ENCODE assay signal across 29 cellular contexts in the genomic region with DNA sequence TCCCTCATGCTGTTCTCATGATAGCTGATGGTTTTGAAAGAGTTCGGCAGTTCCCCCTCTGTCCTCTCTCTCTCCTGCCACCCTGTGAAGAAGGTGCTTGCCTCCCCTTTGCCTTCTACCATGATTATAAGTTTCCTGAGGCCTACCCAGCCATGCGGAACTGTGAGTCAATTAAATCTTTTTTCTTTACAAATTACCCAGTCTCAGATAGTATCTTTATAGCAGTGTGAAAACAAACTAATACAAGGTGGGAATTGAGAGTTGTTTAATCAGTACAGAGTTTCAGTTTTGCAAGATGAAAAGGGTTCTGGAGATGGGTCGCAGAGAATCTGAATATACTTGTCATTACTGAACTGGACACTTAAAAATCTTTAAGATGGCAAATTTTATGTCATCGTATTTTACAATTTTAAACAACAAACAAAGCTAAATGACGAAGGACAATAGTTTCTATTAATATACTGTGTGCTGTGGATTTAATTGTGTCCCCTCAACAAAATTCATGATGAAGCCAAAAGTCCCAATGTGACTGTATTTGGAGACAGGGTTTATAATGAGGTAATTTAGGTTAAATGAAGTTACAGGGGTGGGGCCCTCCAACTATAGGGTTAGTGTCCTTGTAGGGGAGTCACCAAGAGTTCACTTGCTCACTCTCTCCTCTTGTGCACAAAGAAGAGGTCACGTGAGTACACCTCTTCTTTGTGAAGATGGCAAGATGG. TPM values are rescaled to one million over a fixed set of nuclear protein-coding genes. Genes with fewer than 3 reads are reported as not detected.
"Had no signal": no experiment of that assay in that cellular context is flagged by ENCODE, and none has a peak within 500 bp of the region (broad histone marks: within the 10 kb centered on the region; RNA-seq: fewer than 3 reads in every experiment).

No MANE protein-coding gene starts in this region.

- H3K4me1 ChIP-seq: prostate gland had no signal

- H3K9me3 ChIP-seq: colonic mucosa, gastrocnemius medialis, lower lobe of right lung, prostate gland, right atrium auricular region, sigmoid colon, thoracic aorta, tibial nerve, upper lobe of left lung had no signal

- ATAC-seq: esophagus mucosa; gastrocnemius medialis; left ventricle myocardium superior; lower lobe of right lung; naive thymus-derived CD8-positive, alpha-beta T cell; stimulated activated memory B cell treated with anti-CD40 and anti-IgM and Interleukin-4, amounts not matched to agents 10 μg/mL and 1 μg/mL and 100 μg/mL, for 72 hours; stimulated activated naive CD8-positive, alpha-beta T cell treated with anti-CD3 and anti-CD28 coated beads, Interleukin-15, Interleukin-2, amounts not matched to agents 100 U/mL and 50 U/mL, for 24 hours had no signal

- DNase-seq: colonic mucosa; effector CD8-positive, alpha-beta T cell; endodermal cell; foreskin fibroblast; gastrocnemius medialis; left ventricle myocardium superior; lower lobe of right lung; naive thymus-derived CD8-positive, alpha-beta T cell; nephron progenitor cell; nucleus accumbens; sigmoid colon; stimulated activated CD4-positive, alpha-beta T cell treated with anti-CD3 and anti-CD28 coated beads, Interleukin-2, amount 100 ng/mL, for 24 hours; stimulated activated CD4-positive, alpha-beta T cell treated with anti-CD3 and anti-CD28 coated beads, Interleukin-4, amount 100 ng/mL, for 24 hours; stimulated activated naive CD8-positive, alpha-beta T cell treated with anti-CD3 and anti-CD28 coated beads, Interleukin-15, Interleukin-2, amounts not matched to agents 100 U/mL and 50 U/mL, for 24 hours; upper lobe of left lung had no signal

- H3K4me3 ChIP-seq: colonic mucosa, gastrocnemius medialis, lower lobe of right lung, prostate gland, right atrium auricular region, sigmoid colon, thoracic aorta, tibial nerve, upper lobe of left lung had no signal

- H3K27ac ChIP-seq: colonic mucosa, epithelial cell of prostate, gastrocnemius medialis, lower lobe of right lung, prostate gland, right atrium auricular region, sigmoid colon, thoracic aorta, tibial nerve, upper lobe of left lung had no signal

- H3K27me3 ChIP-seq: right atrium auricular region had no signal

- FAIRE-seq: keratinocyte, urothelium cell line had no signal

- H3K36me3 ChIP-seq: colonic mucosa, gastrocnemius medialis, lower lobe of right lung, prostate gland, right atrium auricular region, sigmoid colon, thoracic aorta, tibial nerve, upper lobe of left lung had no signal

RNA-seq across cellular contexts. Expression of gene MT3, which starts 4.4 kb away (rescaled TPM):
- total RNA-seq: endodermal cell, esophagus mucosa, gastrocnemius medialis, glomerular endothelial cell, lower lobe of right lung, mesenteric fat pad, myocyte, osteocyte, right atrium auricular region, thoracic aorta had no signal
- polyA plus RNA-seq: keratinocyte had no signal

RNA-seq across cellular contexts. Expression of gene MT4, which starts 28.9 kb away (rescaled TPM):
- total RNA-seq: colonic mucosa; endodermal cell; gastrocnemius medialis; glomerular endothelial cell; left ventricle myocardium superior; lower lobe of right lung; mesenteric fat pad; myocyte; naive thymus-derived CD8-positive, alpha-beta T cell; osteocyte; prostate gland; right atrium auricular region; sigmoid colon; skeletal muscle tissue; thoracic aorta; tibial nerve; upper lobe of left lung had no signal
- polyA plus RNA-seq: naive thymus-derived CD8-positive, alpha-beta T cell; sigmoid colon had no signal

RNA-seq across cellular contexts. Expression of gene MT1M, which starts 38.7 kb away (rescaled TPM):
- total RNA-seq: endodermal cell; glomerular endothelial cell; myocyte; naive thymus-derived CD8-positive, alpha-beta T cell had no signal
- polyA plus RNA-seq: naive thymus-derived CD8-positive, alpha-beta T cell had no signal
